ENCODE assay signal across 1 cellular context in genomic region chr12:132489078-132489601, GRCh38.
TF ChIP-seq lines count a peak whose summit lies in the region.

No MANE protein-coding gene starts in this region.

TF ChIP-seq in HepG2, 621 proteins besides CTCF, POLR2A, EP300 and RAD21 (continued from another document and continues in another):
- TF ChIP-seq, protein P1, sequence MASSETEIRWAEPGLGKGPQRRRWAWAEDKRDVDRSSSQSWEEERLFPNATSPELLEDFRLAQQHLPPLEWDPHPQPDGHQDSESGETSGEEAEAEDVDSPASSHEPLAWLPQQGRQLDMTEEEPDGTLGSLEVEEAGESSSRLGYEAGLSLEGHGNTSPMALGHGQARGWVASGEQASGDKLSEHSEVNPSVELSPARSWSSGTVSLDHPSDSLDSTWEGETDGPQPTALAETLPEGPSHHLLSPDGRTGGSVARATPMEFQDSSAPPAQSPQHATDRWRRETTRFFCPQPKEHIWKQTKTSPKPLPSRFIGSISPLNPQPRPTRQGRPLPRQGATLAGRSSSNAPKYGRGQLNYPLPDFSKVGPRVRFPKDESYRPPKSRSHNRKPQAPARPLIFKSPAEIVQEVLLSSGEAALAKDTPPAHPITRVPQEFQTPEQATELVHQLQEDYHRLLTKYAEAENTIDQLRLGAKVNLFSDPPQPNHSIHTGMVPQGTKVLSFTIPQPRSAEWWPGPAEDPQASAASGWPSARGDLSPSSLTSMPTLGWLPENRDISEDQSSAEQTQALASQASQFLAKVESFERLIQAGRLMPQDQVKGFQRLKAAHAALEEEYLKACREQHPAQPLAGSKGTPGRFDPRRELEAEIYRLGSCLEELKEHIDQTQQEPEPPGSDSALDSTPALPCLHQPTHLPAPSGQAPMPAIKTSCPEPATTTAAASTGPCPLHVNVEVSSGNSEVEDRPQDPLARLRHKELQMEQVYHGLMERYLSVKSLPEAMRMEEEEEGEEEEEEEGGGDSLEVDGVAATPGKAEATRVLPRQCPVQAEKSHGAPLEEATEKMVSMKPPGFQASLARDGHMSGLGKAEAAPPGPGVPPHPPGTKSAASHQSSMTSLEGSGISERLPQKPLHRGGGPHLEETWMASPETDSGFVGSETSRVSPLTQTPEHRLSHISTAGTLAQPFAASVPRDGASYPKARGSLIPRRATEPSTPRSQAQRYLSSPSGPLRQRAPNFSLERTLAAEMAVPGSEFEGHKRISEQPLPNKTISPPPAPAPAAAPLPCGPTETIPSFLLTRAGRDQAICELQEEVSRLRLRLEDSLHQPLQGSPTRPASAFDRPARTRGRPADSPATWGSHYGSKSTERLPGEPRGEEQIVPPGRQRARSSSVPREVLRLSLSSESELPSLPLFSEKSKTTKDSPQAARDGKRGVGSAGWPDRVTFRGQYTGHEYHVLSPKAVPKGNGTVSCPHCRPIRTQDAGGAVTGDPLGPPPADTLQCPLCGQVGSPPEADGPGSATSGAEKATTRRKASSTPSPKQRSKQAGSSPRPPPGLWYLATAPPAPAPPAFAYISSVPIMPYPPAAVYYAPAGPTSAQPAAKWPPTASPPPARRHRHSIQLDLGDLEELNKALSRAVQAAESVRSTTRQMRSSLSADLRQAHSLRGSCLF (CRISPR knock-in tag; IDR thresholded peaks at IDR 0.05; ENCODE audit: borderline replicate concordance), result no peak
- TF ChIP-seq SMC3 (IDR thresholded peaks at IDR 0.05; ENCODE audit: low read length) (no peak), CREBL2 (CRISPR knock-in tag; IDR thresholded peaks at IDR 0.05; ENCODE audit: borderline replicate concordance) (no peak), TFDP2 (CRISPR knock-in tag; IDR thresholded peaks at IDR 0.05) (no peak), CEBPZ (IDR thresholded peaks at IDR 0.05; ENCODE audit: low read length) (no peak), HOXA9 (CRISPR knock-in tag; IDR thresholded peaks at IDR 0.05; ENCODE audit: borderline replicate concordance) (no peak), SP5 (CRISPR knock-in tag; IDR thresholded peaks at IDR 0.05; ENCODE audit: borderline replicate concordance, low read depth) (no peak), GTF3A (CRISPR knock-in tag; conservative IDR thresholded peaks at IDR 0.05) (no peak), KAT2B (IDR thresholded peaks at IDR 0.05; ENCODE audit: borderline replicate concordance, low read depth, low read length) (no peak), TBX3 (IDR thresholded peaks at IDR 0.05; ENCODE audit: borderline replicate concordance) (no peak), NFKBIZ (CRISPR knock-in tag; IDR thresholded peaks at IDR 0.05) (no peak), SAFB2 (CRISPR knock-in tag; IDR thresholded peaks at IDR 0.05; ENCODE audit: borderline replicate concordance, low read depth) (0 out of 2 replicates have a peak, but pooled peaks have one; percentile 35), MED1 (CRISPR knock-in tag; IDR thresholded peaks at IDR 0.05) (no peak), ZNF687 (CRISPR knock-in tag; IDR thresholded peaks at IDR 0.05) (peak; percentile 57), SALL1 (CRISPR knock-in tag; IDR thresholded peaks at IDR 0.05) (peak; percentile 23; the same call in 1 of the 2 replicates), ATF4 (CRISPR knock-in tag; IDR thresholded peaks at IDR 0.05) (no peak), ZNF274 (CRISPR knock-in tag; IDR thresholded peaks at IDR 0.05) (0 out of 2 replicates have a peak, but pooled peaks have one; percentile 16), CHD2 (IDR thresholded peaks at IDR 0.05; ENCODE audit: low read depth, low read length) (no peak), HMG20A (CRISPR knock-in tag; IDR thresholded peaks at IDR 0.05; ENCODE audit: borderline replicate concordance) (no peak), ATF7-NPFF (CRISPR knock-in tag; IDR thresholded peaks at IDR 0.05; ENCODE audit: low read depth) (no peak), RXRB (CRISPR knock-in tag; IDR thresholded peaks at IDR 0.05; ENCODE audit: borderline replicate concordance) (no peak), ARNT (IDR thresholded peaks at IDR 0.05) (no peak), TCF7 (IDR thresholded peaks at IDR 0.05; ENCODE audit: low read depth) (no peak), NR2F1 (CRISPR knock-in tag; IDR thresholded peaks at IDR 0.05) (no peak), LCORL (IDR thresholded peaks at IDR 0.05) (no peak), LCORL (CRISPR knock-in tag; IDR thresholded peaks at IDR 0.05) (no peak), GMEB1 (CRISPR knock-in tag; IDR thresholded peaks at IDR 0.05; ENCODE audit: borderline replicate concordance) (no peak), RBM39 (IDR thresholded peaks at IDR 0.05; ENCODE audit: low read depth, low read length, poor library complexity, severe bottlenecking) (no peak), TRIM24 (CRISPR knock-in tag; IDR thresholded peaks at IDR 0.05) (no peak), MED13 (CRISPR knock-in tag; IDR thresholded peaks at IDR 0.05) (no peak)
- TF ChIP-seq, protein P2, sequence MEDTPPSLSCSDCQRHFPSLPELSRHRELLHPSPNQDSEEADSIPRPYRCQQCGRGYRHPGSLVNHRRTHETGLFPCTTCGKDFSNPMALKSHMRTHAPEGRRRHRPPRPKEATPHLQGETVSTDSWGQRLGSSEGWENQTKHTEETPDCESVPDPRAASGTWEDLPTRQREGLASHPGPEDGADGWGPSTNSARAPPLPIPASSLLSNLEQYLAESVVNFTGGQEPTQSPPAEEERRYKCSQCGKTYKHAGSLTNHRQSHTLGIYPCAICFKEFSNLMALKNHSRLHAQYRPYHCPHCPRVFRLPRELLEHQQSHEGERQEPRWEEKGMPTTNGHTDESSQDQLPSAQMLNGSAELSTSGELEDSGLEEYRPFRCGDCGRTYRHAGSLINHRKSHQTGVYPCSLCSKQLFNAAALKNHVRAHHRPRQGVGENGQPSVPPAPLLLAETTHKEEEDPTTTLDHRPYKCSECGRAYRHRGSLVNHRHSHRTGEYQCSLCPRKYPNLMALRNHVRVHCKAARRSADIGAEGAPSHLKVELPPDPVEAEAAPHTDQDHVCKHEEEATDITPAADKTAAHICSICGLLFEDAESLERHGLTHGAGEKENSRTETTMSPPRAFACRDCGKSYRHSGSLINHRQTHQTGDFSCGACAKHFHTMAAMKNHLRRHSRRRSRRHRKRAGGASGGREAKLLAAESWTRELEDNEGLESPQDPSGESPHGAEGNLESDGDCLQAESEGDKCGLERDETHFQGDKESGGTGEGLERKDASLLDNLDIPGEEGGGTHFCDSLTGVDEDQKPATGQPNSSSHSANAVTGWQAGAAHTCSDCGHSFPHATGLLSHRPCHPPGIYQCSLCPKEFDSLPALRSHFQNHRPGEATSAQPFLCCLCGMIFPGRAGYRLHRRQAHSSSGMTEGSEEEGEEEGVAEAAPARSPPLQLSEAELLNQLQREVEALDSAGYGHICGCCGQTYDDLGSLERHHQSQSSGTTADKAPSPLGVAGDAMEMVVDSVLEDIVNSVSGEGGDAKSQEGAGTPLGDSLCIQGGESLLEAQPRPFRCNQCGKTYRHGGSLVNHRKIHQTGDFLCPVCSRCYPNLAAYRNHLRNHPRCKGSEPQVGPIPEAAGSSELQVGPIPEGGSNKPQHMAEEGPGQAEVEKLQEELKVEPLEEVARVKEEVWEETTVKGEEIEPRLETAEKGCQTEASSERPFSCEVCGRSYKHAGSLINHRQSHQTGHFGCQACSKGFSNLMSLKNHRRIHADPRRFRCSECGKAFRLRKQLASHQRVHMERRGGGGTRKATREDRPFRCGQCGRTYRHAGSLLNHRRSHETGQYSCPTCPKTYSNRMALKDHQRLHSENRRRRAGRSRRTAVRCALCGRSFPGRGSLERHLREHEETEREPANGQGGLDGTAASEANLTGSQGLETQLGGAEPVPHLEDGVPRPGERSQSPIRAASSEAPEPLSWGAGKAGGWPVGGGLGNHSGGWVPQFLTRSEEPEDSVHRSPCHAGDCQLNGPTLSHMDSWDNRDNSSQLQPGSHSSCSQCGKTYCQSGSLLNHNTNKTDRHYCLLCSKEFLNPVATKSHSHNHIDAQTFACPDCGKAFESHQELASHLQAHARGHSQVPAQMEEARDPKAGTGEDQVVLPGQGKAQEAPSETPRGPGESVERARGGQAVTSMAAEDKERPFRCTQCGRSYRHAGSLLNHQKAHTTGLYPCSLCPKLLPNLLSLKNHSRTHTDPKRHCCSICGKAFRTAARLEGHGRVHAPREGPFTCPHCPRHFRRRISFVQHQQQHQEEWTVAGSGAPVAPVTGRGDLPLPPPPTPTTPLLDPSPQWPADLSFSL (CRISPR knock-in tag; IDR thresholded peaks at IDR 0.05), result no peak
